29 cellular contexts compared by ENCODE assay signal in genomic region chr6:158383542-158383941, GRCh38.
A peak's percentile ranks its signal among the peaks of the same experiment; 100 is the strongest.
DNase-seq lines count a peak whose midpoint lies in the region; ATAC-seq and TF ChIP-seq lines count a peak whose summit lies in the region.
"Had no signal": no experiment of that assay in that cellular context is flagged by ENCODE, and none has a peak within 500 bp of the region (broad histone marks: within the 10 kb centered on the region; RNA-seq: fewer than 3 reads in every experiment).

No MANE protein-coding gene starts in this region.

- H4K91ac ChIP-seq in H9 (ENCODE audit: insufficient read length, low read depth, low read length): no peak overlapping the region

- no peak overlapping the region for H3K23ac ChIP-seq in H9 (ENCODE audit: insufficient read length, low read depth, low read length)

- H3K4me1 ChIP-seq in H9 (ENCODE audit: insufficient read depth, low read length): no peaks in the 10 kb centered on the region
- H3K4me1 ChIP-seq in Karpas-422 (ENCODE audit: low read length): peaks cover 85% of the 10 kb centered on the region
- H3K4me1 ChIP-seq: A549 had no signal

- no peak overlapping the region for H3T11ph ChIP-seq in H9 (ENCODE audit: low read length)

- H3K4me2 ChIP-seq in H9 (ENCODE audit: insufficient read depth, insufficient read length, low read length) (no peak overlapping the region), Karpas-422 (ENCODE audit: low read depth, low read length, poor library complexity, severe bottlenecking) (no peak overlapping the region)
- H3K4me2 ChIP-seq: A549 had no signal

- H3K27ac ChIP-seq in H9 (ENCODE audit: insufficient read length, low read depth, low read length) (no peak overlapping the region), substantia nigra (ENCODE audit: low read depth, low read length, poor library complexity, severe bottlenecking) (peak overlapping the region; percentile 10), Karpas-422 (ENCODE audit: low read length) (no peak overlapping the region)
- H3K27ac ChIP-seq: A549, HL-60 had no signal

- no peak overlapping the region for H2BK12ac ChIP-seq in H9 (ENCODE audit: insufficient read length, low read depth, low read length)

- H3K14ac ChIP-seq in H9 (ENCODE audit: insufficient read depth, low read length): no peak overlapping the region

- H2BK120ac ChIP-seq in H9 (ENCODE audit: low read depth, low read length, poor library complexity, severe bottlenecking): no peak overlapping the region

- H3K27me3 ChIP-seq in H9 (ENCODE audit: insufficient read depth, low read length) (no peaks in the 10 kb centered on the region), Karpas-422 (ENCODE audit: low read length) (no peaks in the 10 kb centered on the region)
- H3K27me3 ChIP-seq: MG63 had no signal

- H3K79me1 ChIP-seq in H9 (ENCODE audit: insufficient read depth, low read depth, low read length, poor library complexity, severe bottlenecking): no peaks in the 10 kb centered on the region

- H3K9me3 ChIP-seq in H9 (ENCODE audit: control insufficient read depth, low read depth, low read length) (no peaks in the 10 kb centered on the region), T-helper 17 cell (ENCODE audit: control insufficient read depth, low read length, poor library complexity, severe bottlenecking) (no peaks in the 10 kb centered on the region), Karpas-422 (ENCODE audit: low read length) (no peaks in the 10 kb centered on the region)
- H3K9me3 ChIP-seq: A549, MG63 had no signal

- no peak overlapping the region for H2AK5ac ChIP-seq in H9 (ENCODE audit: insufficient read length, low read length)

- no peak overlapping the region for H3K4ac ChIP-seq in H9 (ENCODE audit: low read depth, low read length)

- ATAC-seq in T-helper 17 cell: no peak
- ATAC-seq: A549, GM12878, K562 had no signal

- no peaks in the 10 kb centered on the region for H3K9me2 ChIP-seq in Karpas-422 (replicated peaks; ENCODE audit: insufficient read depth, low read length)

- no peak overlapping the region for H3K4me3 ChIP-seq in Karpas-422 (ENCODE audit: low read length)
- H3K4me3 ChIP-seq: A549, GM12878, K562, MG63 had no signal

- H3K36me3 ChIP-seq in Karpas-422 (ENCODE audit: insufficient read depth, low read length): no peaks in the 10 kb centered on the region
- H3K36me3 ChIP-seq: MG63 had no signal

- no peak overlapping the region for H3K56ac ChIP-seq in H9 (ENCODE audit: insufficient read length, low read depth, low read length)

- H4K5ac ChIP-seq in H9 (ENCODE audit: insufficient read length, low read depth, low read length): no peak overlapping the region

- H3K79me2 ChIP-seq in H9 (ENCODE audit: insufficient read depth, low read length) (no peaks in the 10 kb centered on the region), Karpas-422 (ENCODE audit: low read length) (peaks cover 95% of the 10 kb centered on the region)

- no peak overlapping the region for H3K4me3 Mint-ChIP-seq in H9
- H3K4me3 Mint-ChIP-seq in T-helper 17 cell: no peak overlapping the region
- H3K4me3 Mint-ChIP-seq: CD4-positive, alpha-beta memory T cell had no signal

- H3K27me3 Mint-ChIP-seq in H9 (ENCODE audit: low read depth): no peaks in the 10 kb centered on the region
- no peaks in the 10 kb centered on the region for H3K27me3 Mint-ChIP-seq in T-helper 17 cell
- H3K27me3 Mint-ChIP-seq: CD4-positive, alpha-beta memory T cell had no signal

- H3K36me3 Mint-ChIP-seq in H9 (ENCODE audit: insufficient read depth in 1 of 3, low read depth in 3 of 3) (no peaks in the 10 kb centered on the region; a peak in 1 of 7 replicates), T-helper 17 cell (ENCODE audit: low read depth) (peaks cover 5% of the 10 kb centered on the region)
- H3K36me3 Mint-ChIP-seq: CD4-positive, alpha-beta memory T cell had no signal

- no peak for TF ChIP-seq CTCF in H9 (conservative IDR thresholded peaks at IDR 0.05)

- peaks cover 14% of the 10 kb centered on the region in 2 experiments for H3K4me1 Mint-ChIP-seq in H9
- H3K4me1 Mint-ChIP-seq in T-helper 17 cell: peaks cover 35% of the 10 kb centered on the region

- H4K20me1 ChIP-seq in H9 (ENCODE audit: control insufficient read depth, insufficient read depth, insufficient read length) (no peaks in the 10 kb centered on the region), Karpas-422 (ENCODE audit: insufficient read depth, low read depth, low read length) (no peaks in the 10 kb centered on the region)

- H3K27ac Mint-ChIP-seq in H9 (peak overlapping the region in 2 of 3 experiments; percentile 56; a peak in 3 of 7 replicates), T-helper 17 cell (peak overlapping the region; percentile 74)

- no peak overlapping the region for H2BK15ac ChIP-seq in H9 (ENCODE audit: low read depth, low read length)

- DNase-seq in H9 (no peak), T-helper 17 cell (no peak), myocyte (ENCODE audit: low read depth) (peak; percentile 93), substantia nigra (lab: John Stamatoyannopoulos, UW) (peak in 1 of 49 donors; percentile 17), Karpas-422 (no peak), NCI-H1092 treated with DMSO at 0.1 percent for 48 hours (lab: John Stamatoyannopoulos, UW) (no peak)
- DNase-seq in stimulated activated CD4-positive, alpha-beta T cell treated with anti-CD3 and anti-CD28 coated beads, Interleukin-2, amount 100 ng/mL, for 24 hours: no peak
- DNase-seq: AML-193; C1 segment of cervical spinal cord; CD4-positive, alpha-beta memory T cell; DMS 273 treated with DMSO at 0.1 percent for 48 hours; DMS79; EL; GDM1; GOT3; HCEC 1CT; MG63; NCI-H1694; NCI-H2029 treated with DMSO at 0.1 percent for 48 hours; NCI-H446 treated with DMSO at 0.1 percent for 48 hours; NCI-H526; NCI-H82; NK-92 treated with Interleukin-12 subunit alpha and Interleukin-12 subunit beta, amount 100 ng/mL, for 24 hours; RPMI8226; SHP77 had no signal

- H2BK5ac ChIP-seq in H9 (ENCODE audit: insufficient read length, low read length): no peak overlapping the region

- H3K9ac ChIP-seq in H9 (ENCODE audit: extremely low read depth, insufficient read length, low read length) (no peak overlapping the region), Karpas-422 (ENCODE audit: low read length) (no peak overlapping the region)

- H3K9me3 Mint-ChIP-seq in H9: peaks cover 0 to 8% of the 10 kb centered on the region in 2 experiments; a peak in 4 of 5 replicates
- H3K9me3 Mint-ChIP-seq: CD4-positive, alpha-beta memory T cell had no signal

- no CpG with 5 or more reads among the region's 3 CpGs for WGBS in H9 (ENCODE audit: extremely low coverage, insufficient read length, low lambda C conversion rate)

- no peak overlapping the region for H2BK20ac ChIP-seq in H9 (ENCODE audit: low read depth, low read length, poor library complexity, severe bottlenecking)

- H2AFZ ChIP-seq in H9 (ENCODE audit: low read length) (no peak overlapping the region), Karpas-422 (ENCODE audit: low read length) (no peak overlapping the region)

- no peak overlapping the region for H4K8ac ChIP-seq in H9 (replicated peaks; ENCODE audit: insufficient read length, low read depth, low read length)

- no peaks in the 10 kb centered on the region for H3K23me2 ChIP-seq in H9 (ENCODE audit: insufficient read length, low read depth, low read length, poor library complexity, severe bottlenecking)

- no peak overlapping the region for H3K18ac ChIP-seq in H9 (ENCODE audit: insufficient read length, low read depth, low read length)
